8 cellular contexts compared by ENCODE assay signal in the genomic region with DNA sequence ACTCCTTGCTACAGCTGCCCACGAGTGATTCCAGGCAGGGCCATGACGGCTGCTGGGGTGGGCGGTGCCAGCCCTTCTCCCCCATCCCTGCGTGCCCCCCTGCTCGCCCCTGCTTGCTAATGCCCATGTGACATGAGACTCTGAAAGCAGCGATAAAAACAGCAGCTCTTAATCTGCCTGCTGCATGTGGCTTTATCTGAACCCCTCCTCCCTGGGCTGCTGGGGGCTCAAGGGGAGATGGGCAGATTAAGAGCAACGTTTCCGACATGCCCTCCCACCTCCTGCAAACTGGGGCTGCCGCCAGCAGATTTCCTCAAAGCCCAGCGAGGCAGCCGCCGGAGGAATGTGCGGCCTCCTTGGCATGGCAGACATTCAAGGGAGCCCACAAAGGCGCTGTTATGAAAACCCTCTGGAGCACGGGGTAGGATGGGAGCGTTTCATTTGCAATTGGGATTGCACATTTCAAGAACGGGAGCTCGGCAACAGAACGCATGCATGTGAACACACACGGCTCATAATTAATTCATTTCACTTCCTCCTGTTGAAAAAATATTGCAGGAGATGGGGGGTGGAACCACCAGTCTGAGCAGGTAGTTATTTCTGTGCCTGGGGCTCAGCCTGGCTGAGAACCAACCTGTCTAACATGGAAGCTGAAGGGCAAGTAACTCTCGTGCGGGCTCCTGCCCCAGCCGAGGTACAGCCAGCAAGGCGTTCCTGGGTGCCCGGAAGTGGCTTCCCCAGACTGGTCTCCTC.
DNase-seq lines count a peak whose midpoint lies in the region; ATAC-seq and TF ChIP-seq lines count a peak whose summit lies in the region.

No MANE protein-coding gene starts in this region.

- peaks cover 6% of the 10 kb centered on the region for H3K4me1 ChIP-seq in effector memory CD4-positive, alpha-beta T cell (ENCODE audit: control insufficient read depth, insufficient read depth, low read length, poor library complexity, severe bottlenecking)
- no peaks in the 10 kb centered on the region for H3K4me1 ChIP-seq in mucosa of rectum (ENCODE audit: control insufficient read depth in 2 of 2, insufficient read depth in 2 of 2, low read length in 2 of 2)
- H3K4me1 ChIP-seq in aorta (ENCODE audit: control insufficient read depth in 1 of 2, insufficient read depth in 2 of 2, low read length in 2 of 2): no peaks in the 10 kb centered on the region

- no peaks in the 10 kb centered on the region for H3K9me3 ChIP-seq in effector memory CD4-positive, alpha-beta T cell (ENCODE audit: control insufficient read depth, low read length)
- H3K9me3 ChIP-seq in mucosa of rectum (ENCODE audit: control insufficient read depth in 2 of 2, low read length in 2 of 2): no peaks in the 10 kb centered on the region
- H3K9me3 ChIP-seq in aorta (ENCODE audit: control insufficient read depth, low read length): no peaks in the 10 kb centered on the region

- POLR2A ChIA-PET in RWPE1 (lab: Yijun Ruan, JAX; ENCODE audit: low non-redundant PET): no interaction called here

- TF ChIP-seq CTCF in RWPE1 (conservative IDR thresholded peaks at IDR 0.05; ENCODE audit: low read depth): no peak

- no peak overlapping the region for H3K9ac ChIP-seq in mucosa of rectum (ENCODE audit: low read depth in 1 of 2, low read length in 2 of 2)

- peak; percentile 53 for ATAC-seq in GM19455 (IDR thresholded peaks at IDR 0.05; ENCODE audit: unreplicated experiment)
- no peak for ATAC-seq in aorta (ENCODE audit: low FRiP score)

- CTCF ChIA-PET in RWPE1 (lab: Yijun Ruan, JAX): interaction anchor here (0.6 kb wide), 1 partner anchor 224 kb away, joined by 3 read pairs; no protein-coding TSS in a partner anchor

- H3K4me3 ChIP-seq in effector memory CD4-positive, alpha-beta T cell (ENCODE audit: insufficient read depth, low read depth, low read length, poor library complexity, severe bottlenecking): peak overlapping the region; percentile 33
- H3K4me3 ChIP-seq in mucosa of rectum (ENCODE audit: low read length in 2 of 2) (peak overlapping the region; percentile 37 to 46), aorta (ENCODE audit: low read length in 2 of 2) (no peak overlapping the region)

- WGBS in aorta, 2 donors: 19 to 20% methylated on average over 25 of the region's 25 CpGs

- H3K27ac ChIP-seq in RWPE1: peak overlapping the region; percentile 71
- no peak overlapping the region for H3K27ac ChIP-seq in effector memory CD4-positive, alpha-beta T cell (ENCODE audit: insufficient read depth, low read length, poor library complexity, severe bottlenecking)
- H3K27ac ChIP-seq in mucosa of rectum (ENCODE audit: low read depth in 2 of 2, low read length in 2 of 2): no peak overlapping the region
- no peak overlapping the region for H3K27ac ChIP-seq in aorta (ENCODE audit: low read depth in 1 of 2, low read length in 2 of 2)

- DNase-seq in CD1c-positive myeloid dendritic cell (ENCODE audit: extremely low spot score) (peak; percentile 46), RWPE1 (ENCODE audit: low spot score) (no peak), aorta (peak; percentile 69 to 82), T-helper 1 cell (no peak)
- DNase-seq in effector memory CD4-positive, alpha-beta T cell: no peak
- no peak for DNase-seq in stimulated activated CD8-positive, alpha-beta memory T cell treated with anti-CD3 and anti-CD28 coated beads, Interleukin-4, amount 100 ng/mL, for 48 hours

- intact Hi-C loops in aorta (cut with DNase I): no loop called here

- H3K36me3 ChIP-seq in effector memory CD4-positive, alpha-beta T cell (ENCODE audit: control insufficient read depth, insufficient read depth, low read length): no peaks in the 10 kb centered on the region
- H3K36me3 ChIP-seq in mucosa of rectum (ENCODE audit: control insufficient read depth in 2 of 2, insufficient read depth in 2 of 2, low read length in 2 of 2): no peaks in the 10 kb centered on the region
- H3K36me3 ChIP-seq in aorta (ENCODE audit: control insufficient read depth in 1 of 2, insufficient read depth in 2 of 2, low read length in 1 of 2): no peaks in the 10 kb centered on the region

- no peaks in the 10 kb centered on the region for H3K27me3 ChIP-seq in effector memory CD4-positive, alpha-beta T cell (replicated peaks; ENCODE audit: control insufficient read depth, insufficient read depth, low read length, poor library complexity, severe bottlenecking)
- H3K27me3 ChIP-seq in mucosa of rectum (ENCODE audit: control insufficient read depth in 2 of 2, insufficient read depth in 2 of 2, low read length in 2 of 2) (no peaks in the 10 kb centered on the region), aorta (ENCODE audit: control insufficient read depth in 1 of 2, insufficient read depth in 2 of 2, low read length in 1 of 2) (no peaks in the 10 kb centered on the region)

Comparison
In these comparisons a context has a peak if more than half of its experiments do, and no peak if none do; other contexts are left out.
1. DNase-seq: peak in CD1c-positive myeloid dendritic cell (single experiment) and aorta (2 of 2); none in RWPE1 (single experiment), effector memory CD4-positive, alpha-beta T cell (0 of 3), T-helper 1 cell (0 of 5) and stimulated activated CD8-positive, alpha-beta memory T cell treated with anti-CD3 and anti-CD28 coated beads, Interleukin-4, amount 100 ng/mL, for 48 hours (single experiment).
2. H3K4me3 ChIP-seq: peak in effector memory CD4-positive, alpha-beta T cell (single experiment) and mucosa of rectum (2 of 2); none in aorta (0 of 2).